In genomic region chr12:15701721-15702156, GRCh38 we compare ENCODE assay signal across 9 cellular contexts.
A peak's percentile ranks its signal among the peaks of the same experiment; 100 is the strongest.
DNase-seq lines count a peak whose midpoint lies in the region; ATAC-seq, FAIRE-seq and TF ChIP-seq lines count a peak whose summit lies in the region.
"Had no signal": no experiment of that assay in that cellular context is flagged by ENCODE, and none has a peak within 500 bp of the region (broad histone marks: within the 10 kb centered on the region; RNA-seq: fewer than 3 reads in every experiment).

No MANE protein-coding gene starts in this region.

- no peak overlapping the region for H2BK5ac ChIP-seq in trophoblast cell (ENCODE audit: low read depth, low read length, poor library complexity)

- no peak overlapping the region for H3K23ac ChIP-seq in trophoblast cell (ENCODE audit: low read length)

- no peaks in the 10 kb centered on the region for H3K9me3 ChIP-seq in skeletal muscle satellite cell (replicated peaks; ENCODE audit: low read length)
- H3K9me3 ChIP-seq in trophoblast cell (ENCODE audit: insufficient read depth, low read depth, low read length), result no peaks in the 10 kb centered on the region

- H3K4me1 ChIP-seq in skeletal muscle satellite cell (ENCODE audit: control insufficient read depth, insufficient read depth, low read length) (peaks cover 84% of the 10 kb centered on the region), trophoblast cell (ENCODE audit: control insufficient read depth in 1 of 2, insufficient read depth in 2 of 2, low read length in 2 of 2) (no peaks in the 10 kb centered on the region)

- H3K79me2 ChIP-seq in trophoblast cell (ENCODE audit: control insufficient read depth, insufficient read depth, low read length, poor library complexity), result no peaks in the 10 kb centered on the region

- no peak overlapping the region for H3K18ac ChIP-seq in trophoblast cell (ENCODE audit: low read length)

- FAIRE-seq in GM18507 (lab: Jason Lieb, UNC) (peak; percentile 52), frontal cortex (lab: Jason Lieb, UNC) (peak; percentile 34)

- H2AFZ ChIP-seq in trophoblast cell (ENCODE audit: insufficient read depth, low read length, poor library complexity), result no peak overlapping the region

- H3K14ac ChIP-seq in trophoblast cell (ENCODE audit: low read length), result no peak overlapping the region

- no peak overlapping the region for H2BK12ac ChIP-seq in trophoblast cell (ENCODE audit: low read length)

- DNase-seq in GM18507 (ENCODE audit: extremely low spot score, insufficient read length, low read depth), result no peak
- no peak for DNase-seq in frontal cortex (ENCODE audit: low spot score in 2 of 2)
- DNase-seq in NCI-H1694 (lab: John Stamatoyannopoulos, UW), result no peak
- DNase-seq in trophoblast cell, result no peak
- DNase-seq in SKM-1 (lab: John Stamatoyannopoulos, UW; ENCODE audit: unreplicated experiment), result no peak
- DNase-seq: stimulated activated naive CD4-positive, alpha-beta T cell treated with Interleukin-2 at 50 U/mL for 16 hours had no signal

- H3K9ac ChIP-seq in skeletal muscle satellite cell (ENCODE audit: low read depth, low read length) (peak overlapping the region; percentile 75), trophoblast cell (ENCODE audit: low read length) (no peak overlapping the region)

- peak overlapping the region; percentile 71 for H3K4me2 ChIP-seq in skeletal muscle satellite cell (ENCODE audit: low read length)
- no peak overlapping the region for H3K4me2 ChIP-seq in trophoblast cell (ENCODE audit: low read length)

- H3K4me3 ChIP-seq in skeletal muscle satellite cell (ENCODE audit: low read length) (peak overlapping the region; percentile 32), trophoblast cell (ENCODE audit: low read depth, low read length) (no peak overlapping the region)

- H4K91ac ChIP-seq in trophoblast cell (ENCODE audit: low read depth, low read length), result no peak overlapping the region

- H2AK5ac ChIP-seq in trophoblast cell (ENCODE audit: low read length), result no peak overlapping the region

- ATAC-seq in SK-N-SH treated with all-trans-retinoic acid at 6 μM for 48 hours (peak; percentile 69), GM18873 (IDR thresholded peaks at IDR 0.05; ENCODE audit: low FRiP score, unreplicated experiment) (no peak)

- H4K12ac ChIP-seq in trophoblast cell (ENCODE audit: low read depth, low read length), result no peak overlapping the region

- H3K36me3 ChIP-seq in skeletal muscle satellite cell (ENCODE audit: insufficient read depth, low read length) (peaks cover 31% of the 10 kb centered on the region), trophoblast cell (ENCODE audit: control insufficient read depth in 1 of 2, insufficient read depth in 2 of 2, low read length in 2 of 2) (no peaks in the 10 kb centered on the region)

- H3K27ac ChIP-seq in trophoblast cell (ENCODE audit: low read depth, low read length), result no peak overlapping the region

- H2BK120ac ChIP-seq in trophoblast cell (ENCODE audit: insufficient read depth, low read length, poor library complexity), result no peak overlapping the region

- H3K79me1 ChIP-seq in trophoblast cell (ENCODE audit: low read length), result no peaks in the 10 kb centered on the region

- WGBS in trophoblast cell (ENCODE audit: extremely low coverage, insufficient coverage, insufficient read length), result no CpG with 5 or more reads among the region's 3 CpGs

- no peak overlapping the region for H3K4ac ChIP-seq in trophoblast cell (ENCODE audit: low read depth, low read length)

- H4K8ac ChIP-seq in trophoblast cell (ENCODE audit: low read depth, low read length), result no peak overlapping the region

- no peaks in the 10 kb centered on the region for H3K27me3 ChIP-seq in skeletal muscle satellite cell (ENCODE audit: control insufficient read depth, insufficient read depth, low read length)
- H3K27me3 ChIP-seq in trophoblast cell (ENCODE audit: insufficient read depth, low read length), result no peaks in the 10 kb centered on the region

TF ChIP-seq in SK-N-SH treated with all-trans-retinoic acid at 6 μM for 48 hours, 23 proteins besides CTCF, POLR2A, EP300 and RAD21:
- TF ChIP-seq ZNF565 (CRISPR knock-in tag; conservative IDR thresholded peaks at IDR 0.05; ENCODE audit: low read depth) (no peak), ZNF70 (CRISPR knock-in tag; IDR thresholded peaks at IDR 0.05) (no peak), ISL1 (CRISPR knock-in tag; IDR thresholded peaks at IDR 0.05) (no peak), POU6F1 (CRISPR knock-in tag; IDR thresholded peaks at IDR 0.05; ENCODE audit: borderline replicate concordance, low read depth) (no peak), ESRRG (CRISPR knock-in tag; IDR thresholded peaks at IDR 0.05) (no peak), ZNF8 (CRISPR knock-in tag; IDR thresholded peaks at IDR 0.05) (no peak), CSRNP3 (CRISPR knock-in tag; IDR thresholded peaks at IDR 0.05) (no peak), RARB (CRISPR knock-in tag; IDR thresholded peaks at IDR 0.05) (no peak), BACH2 (CRISPR knock-in tag; IDR thresholded peaks at IDR 0.05; ENCODE audit: borderline replicate concordance) (no peak), GLIS3 (CRISPR knock-in tag; IDR thresholded peaks at IDR 0.05) (no peak), PPARA (CRISPR knock-in tag; IDR thresholded peaks at IDR 0.05; ENCODE audit: borderline replicate concordance) (no peak), OSR1 (CRISPR knock-in tag; IDR thresholded peaks at IDR 0.05) (no peak), TOX (CRISPR knock-in tag; IDR thresholded peaks at IDR 0.05; ENCODE audit: borderline replicate concordance) (no peak), CSDC2 (CRISPR knock-in tag; IDR thresholded peaks at IDR 0.05) (no peak), ZC3H10 (CRISPR knock-in tag; IDR thresholded peaks at IDR 0.05) (no peak), ARNTL (CRISPR knock-in tag; IDR thresholded peaks at IDR 0.05; ENCODE audit: borderline replicate concordance, low read depth) (no peak)
- TF ChIP-seq, protein P1, sequence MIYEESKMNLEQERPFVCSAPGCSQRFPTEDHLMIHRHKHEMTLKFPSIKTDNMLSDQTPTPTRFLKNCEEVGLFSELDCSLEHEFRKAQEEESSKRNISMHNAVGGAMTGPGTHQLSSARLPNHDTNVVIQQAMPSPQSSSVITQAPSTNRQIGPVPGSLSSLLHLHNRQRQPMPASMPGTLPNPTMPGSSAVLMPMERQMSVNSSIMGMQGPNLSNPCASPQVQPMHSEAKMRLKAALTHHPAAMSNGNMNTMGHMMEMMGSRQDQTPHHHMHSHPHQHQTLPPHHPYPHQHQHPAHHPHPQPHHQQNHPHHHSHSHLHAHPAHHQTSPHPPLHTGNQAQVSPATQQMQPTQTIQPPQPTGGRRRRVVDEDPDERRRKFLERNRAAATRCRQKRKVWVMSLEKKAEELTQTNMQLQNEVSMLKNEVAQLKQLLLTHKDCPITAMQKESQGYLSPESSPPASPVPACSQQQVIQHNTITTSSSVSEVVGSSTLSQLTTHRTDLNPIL (CRISPR knock-in tag; IDR thresholded peaks at IDR 0.05; ENCODE audit: low read depth), result no peak
- TF ChIP-seq, protein P2, sequence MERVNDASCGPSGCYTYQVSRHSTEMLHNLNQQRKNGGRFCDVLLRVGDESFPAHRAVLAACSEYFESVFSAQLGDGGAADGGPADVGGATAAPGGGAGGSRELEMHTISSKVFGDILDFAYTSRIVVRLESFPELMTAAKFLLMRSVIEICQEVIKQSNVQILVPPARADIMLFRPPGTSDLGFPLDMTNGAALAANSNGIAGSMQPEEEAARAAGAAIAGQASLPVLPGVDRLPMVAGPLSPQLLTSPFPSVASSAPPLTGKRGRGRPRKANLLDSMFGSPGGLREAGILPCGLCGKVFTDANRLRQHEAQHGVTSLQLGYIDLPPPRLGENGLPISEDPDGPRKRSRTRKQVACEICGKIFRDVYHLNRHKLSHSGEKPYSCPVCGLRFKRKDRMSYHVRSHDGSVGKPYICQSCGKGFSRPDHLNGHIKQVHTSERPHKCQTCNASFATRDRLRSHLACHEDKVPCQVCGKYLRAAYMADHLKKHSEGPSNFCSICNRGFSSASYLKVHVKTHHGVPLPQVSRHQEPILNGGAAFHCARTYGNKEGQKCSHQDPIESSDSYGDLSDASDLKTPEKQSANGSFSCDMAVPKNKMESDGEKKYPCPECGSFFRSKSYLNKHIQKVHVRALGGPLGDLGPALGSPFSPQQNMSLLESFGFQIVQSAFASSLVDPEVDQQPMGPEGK (CRISPR knock-in tag; IDR thresholded peaks at IDR 0.05; ENCODE audit: borderline replicate concordance), result no peak
